Comparison of ENCODE assay signal across 31 cellular contexts in genomic region chr15:48672206-48672605, GRCh38. TPM values are rescaled to one million over a fixed set of nuclear protein-coding genes. Genes with fewer than 3 reads are reported as not detected.
DNase-seq lines count a peak whose midpoint lies in the region; ATAC-seq, FAIRE-seq and TF ChIP-seq lines count a peak whose summit lies in the region.
"Had no signal": no experiment of that assay in that cellular context is flagged by ENCODE, and none has a peak within 500 bp of the region (broad histone marks: within the 10 kb centered on the region; RNA-seq: fewer than 3 reads in every experiment).

No MANE protein-coding gene starts in this region.

- H3K4me3 Mint-ChIP-seq in astrocyte (ENCODE audit: unreplicated experiment): no peak overlapping the region
- H3K4me3 Mint-ChIP-seq: activated naive CD4-positive, alpha-beta T cell treated with anti-CD3 and anti-CD28 coated beads, Interleukin-2, amount 50 U/mL, for 24 hours; activated T-helper 17 cell treated with anti-CD3 and anti-CD28 coated beads, Interleukin-2, amount 50 U/mL, for 72 hours; dendritic cell treated with granulocyte-macrophage colony-stimulating factor and Interleukin-4, amounts not matched to agents 40 ng/mL and 50 ng/mL, for 4 days; stimulated activated naive CD8-positive, alpha-beta T cell treated with anti-CD3 and anti-CD28 coated beads, Interleukin-15, Interleukin-2, amounts not matched to agents 100 ng/mL and 50 ng/mL, for 24 hours had no signal

- H3K4me1 Mint-ChIP-seq in astrocyte (ENCODE audit: low read depth, unreplicated experiment): peaks cover 6% of the 10 kb centered on the region
- H3K4me1 Mint-ChIP-seq: activated naive CD4-positive, alpha-beta T cell treated with anti-CD3 and anti-CD28 coated beads, Interleukin-2, amount 50 U/mL, for 24 hours; activated T-helper 17 cell treated with anti-CD3 and anti-CD28 coated beads, Interleukin-2, amount 50 U/mL, for 72 hours had no signal

- TF ChIP-seq CTCF in astrocyte (IDR thresholded peaks at IDR 0.05; ENCODE audit: insufficient read depth, low read depth, low read length) (no peak), gastroesophageal sphincter (IDR thresholded peaks at IDR 0.05) (no peak)

- FAIRE-seq in astrocyte (lab: Jason Lieb, UNC): no peak
- FAIRE-seq: endometrium, small intestine had no signal

- H3K27ac ChIP-seq in astrocyte (ENCODE audit: low read depth, low read length) (peak overlapping the region; percentile 89), gastroesophageal sphincter (peak overlapping the region in 3 of 4 donors; percentile 21 to 55 (median 44)), stomach smooth muscle (ENCODE audit: low read length) (peak overlapping the region; percentile 32)
- H3K27ac ChIP-seq: C4-2B, neutrophil, psoas muscle, transverse colon had no signal

- 79 to 87% methylated on average over 2 to 6 of the region's 6 CpGs for WGBS in gastroesophageal sphincter (ENCODE audit: low coverage in 1 of 2), 2 donors

- no peak for ATAC-seq in gastroesophageal sphincter
- no peak for ATAC-seq in GM21737 (IDR thresholded peaks at IDR 0.05; ENCODE audit: unreplicated experiment)
- ATAC-seq: activated T-helper 17 cell treated with anti-CD3 and anti-CD28 coated beads, Interleukin-2, amount 50 U/mL, for 72 hours; left colon had no signal

- H3K27me3 Mint-ChIP-seq in astrocyte (ENCODE audit: low read depth, unreplicated experiment): peaks cover 2% of the 10 kb centered on the region
- H3K27me3 Mint-ChIP-seq: dendritic cell treated with granulocyte-macrophage colony-stimulating factor and Interleukin-4, amounts not matched to agents 40 ng/mL and 50 ng/mL, for 4 days had no signal

- H3K4me1 ChIP-seq in astrocyte (ENCODE audit: insufficient read depth, low read length): peaks cover 45% of the 10 kb centered on the region
- no peaks in the 10 kb centered on the region for H3K4me1 ChIP-seq in gastroesophageal sphincter
- no peaks in the 10 kb centered on the region for H3K4me1 ChIP-seq in stomach smooth muscle (ENCODE audit: control insufficient read depth, insufficient read depth, low read length)
- H3K4me1 ChIP-seq: HAP-1, psoas muscle, transverse colon had no signal

- H3K79me2 ChIP-seq in astrocyte (ENCODE audit: insufficient read depth, low read length): no peaks in the 10 kb centered on the region

- H3K27me3 ChIP-seq in astrocyte (ENCODE audit: insufficient read depth, low read length): no peaks in the 10 kb centered on the region
- no peaks in the 10 kb centered on the region for H3K27me3 ChIP-seq in gastroesophageal sphincter
- H3K27me3 ChIP-seq in stomach smooth muscle (ENCODE audit: control insufficient read depth in 1 of 2, insufficient read depth in 2 of 2, low read length in 2 of 2): no peaks in the 10 kb centered on the region
- H3K27me3 ChIP-seq: neutrophil, transverse colon had no signal

- peak overlapping the region; percentile 38 for H3K27ac Mint-ChIP-seq in astrocyte (ENCODE audit: unreplicated experiment)
- H3K27ac Mint-ChIP-seq: activated naive CD4-positive, alpha-beta T cell treated with anti-CD3 and anti-CD28 coated beads, Interleukin-2, amount 50 U/mL, for 24 hours; activated T-helper 17 cell treated with anti-CD3 and anti-CD28 coated beads, Interleukin-2, amount 50 U/mL, for 72 hours; dendritic cell treated with granulocyte-macrophage colony-stimulating factor and Interleukin-4, amounts not matched to agents 40 ng/mL and 50 ng/mL, for 4 days; stimulated activated naive CD8-positive, alpha-beta T cell treated with anti-CD3 and anti-CD28 coated beads, Interleukin-15, Interleukin-2, amounts not matched to agents 100 ng/mL and 50 ng/mL, for 24 hours had no signal

- peak overlapping the region; percentile 51 for H3K4me2 ChIP-seq in astrocyte (ENCODE audit: low read length)

- peaks cover 6% of the 10 kb centered on the region for H3K9me3 Mint-ChIP-seq in astrocyte (ENCODE audit: unreplicated experiment)
- H3K9me3 Mint-ChIP-seq: activated naive CD4-positive, alpha-beta T cell treated with anti-CD3 and anti-CD28 coated beads, Interleukin-2, amount 50 U/mL, for 24 hours; activated T-helper 17 cell treated with anti-CD3 and anti-CD28 coated beads, Interleukin-2, amount 50 U/mL, for 72 hours; dendritic cell treated with granulocyte-macrophage colony-stimulating factor and Interleukin-4, amounts not matched to agents 40 ng/mL and 50 ng/mL, for 4 days; stimulated activated naive CD8-positive, alpha-beta T cell treated with anti-CD3 and anti-CD28 coated beads, Interleukin-15, Interleukin-2, amounts not matched to agents 100 ng/mL and 50 ng/mL, for 24 hours had no signal

- H3K4me3 ChIP-seq in astrocyte (ENCODE audit: insufficient read depth, low read depth, low read length) (no peak overlapping the region), gastroesophageal sphincter (no peak overlapping the region), stomach smooth muscle (ENCODE audit: low read length in 2 of 2) (no peak overlapping the region)
- H3K4me3 ChIP-seq: HAP-1, psoas muscle, transverse colon had no signal

- H3K9me3 ChIP-seq in astrocyte (ENCODE audit: insufficient read depth, low read depth, low read length): no peaks in the 10 kb centered on the region
- no peaks in the 10 kb centered on the region for H3K9me3 ChIP-seq in gastroesophageal sphincter
- no peaks in the 10 kb centered on the region for H3K9me3 ChIP-seq in stomach smooth muscle (ENCODE audit: control insufficient read depth in 2 of 2, low read length in 2 of 2)
- H3K9me3 ChIP-seq: HAP-1, neutrophil, psoas muscle, transverse colon had no signal

- DNase-seq in M059J (ENCODE audit: low read depth) (peak; percentile 68), astrocyte (ENCODE audit: low read depth) (no peak), epidermal melanocyte (ENCODE audit: insufficient read length, low spot score) (no peak), globus pallidus (ENCODE audit: low spot score) (no peak)
- DNase-seq: activated CD4-positive, alpha-beta T cell treated with anti-CD3 and anti-CD28 coated beads, Interleukin-2, amount 50 U/mL, for 48 hours; activated CD4-positive, CD25-positive, alpha-beta regulatory T cell; activated CD8-positive, alpha-beta memory T cell treated with anti-CD3 and anti-CD28 coated beads, Interleukin-2, amount 50 U/mL, for 4 hours; anterior cingulate cortex; caudate nucleus; DMS79; GDM1; left colon; MM.1S; NCI-H1417 treated with DMSO at 0.1 percent for 48 hours; NCI-H2081 treated with DMSO at 0.1 percent for 48 hours; NCI-H748 treated with DMSO at 0.1 percent for 48 hours; psoas muscle; small intestine; T-helper 1 cell; transverse colon had no signal

- peak overlapping the region; percentile 61 for H3K9ac ChIP-seq in astrocyte (ENCODE audit: low read length)
- H3K9ac ChIP-seq in stomach smooth muscle (ENCODE audit: low read length in 2 of 2): no peak overlapping the region

- no peaks in the 10 kb centered on the region for H4K20me1 ChIP-seq in astrocyte (ENCODE audit: insufficient read depth, low read length)

- no peak for TF ChIP-seq POLR2A in gastroesophageal sphincter (IDR thresholded peaks at IDR 0.05)

- TF ChIP-seq EP300 in gastroesophageal sphincter (IDR thresholded peaks at IDR 0.05): no peak

- no peak overlapping the region for H2AFZ ChIP-seq in astrocyte (ENCODE audit: low read depth, low read length)

- H3K36me3 Mint-ChIP-seq in astrocyte (ENCODE audit: low read depth, unreplicated experiment): peaks cover 2% of the 10 kb centered on the region
- H3K36me3 Mint-ChIP-seq: activated naive CD4-positive, alpha-beta T cell treated with anti-CD3 and anti-CD28 coated beads, Interleukin-2, amount 50 U/mL, for 24 hours had no signal

- H3K36me3 ChIP-seq in astrocyte (ENCODE audit: insufficient read depth, low read length): no peaks in the 10 kb centered on the region
- H3K36me3 ChIP-seq in gastroesophageal sphincter: no peaks in the 10 kb centered on the region
- no peaks in the 10 kb centered on the region for H3K36me3 ChIP-seq in stomach smooth muscle (ENCODE audit: control insufficient read depth in 2 of 2, insufficient read depth in 2 of 2, low read length in 2 of 2)
- H3K36me3 ChIP-seq: HAP-1, neutrophil, transverse colon had no signal

RNA-seq across cellular contexts. Expression of gene FBN1, which starts 26.7 kb away (rescaled TPM):
- total RNA-seq in M059J (2014; rRNA removed; shearing (Covaris generic)): 67.8 and 123 TPM in 2 replicates
- 210 and 298 TPM in 2 replicates for total RNA-seq in astrocyte
- 100 to 1,000 TPM; 153 to 266 (median 203) TPM for total RNA-seq in gastroesophageal sphincter

Comparison
In these comparisons a context has a peak if more than half of its experiments do, and no peak if none do; other contexts are left out.
1. H3K27ac ChIP-seq: peak in every context shown above with its lines; median percentile 89 in astrocyte; 44 in gastroesophageal sphincter; 32 in stomach smooth muscle.